In genomic region chr5:106415541-106415940, GRCh38 we compare ENCODE assay signal across 19 cellular contexts.
DNase-seq lines count a peak whose midpoint lies in the region; ATAC-seq and TF ChIP-seq lines count a peak whose summit lies in the region.
"Had no signal": no experiment of that assay in that cellular context is flagged by ENCODE, and none has a peak within 500 bp of the region (broad histone marks: within the 10 kb centered on the region; RNA-seq: fewer than 3 reads in every experiment).

No MANE protein-coding gene starts in this region.

- H3K27ac ChIP-seq in PC-9, result no peak overlapping the region
- H3K27ac ChIP-seq: gastroesophageal sphincter, prostate gland had no signal

- H3K36me3 ChIP-seq in BJ (ENCODE audit: control insufficient read depth, insufficient read depth, low read length) (no peaks in the 10 kb centered on the region), PC-9 (ENCODE audit: low read depth) (no peaks in the 10 kb centered on the region)
- H3K36me3 ChIP-seq: BE2C, gastroesophageal sphincter, prostate gland had no signal

- H4K20me1 ChIP-seq in PC-9 (ENCODE audit: insufficient read depth), result no peaks in the 10 kb centered on the region

- no peak for ATAC-seq in GM18873 (IDR thresholded peaks at IDR 0.05; ENCODE audit: low FRiP score, unreplicated experiment)
- ATAC-seq: gastroesophageal sphincter, GM12878, GM23338, WTC11 had no signal

- H3K9me2 ChIP-seq in PC-9 (ENCODE audit: insufficient read depth), result no peaks in the 10 kb centered on the region; the same call in 1 of the 2 replicates

- no peak for TF ChIP-seq CTCF in BJ (IDR thresholded peaks at IDR 0.05; ENCODE audit: insufficient read depth, low read depth, low read length)
- TF ChIP-seq CTCF in PC-9 (conservative IDR thresholded peaks at IDR 0.05), result no peak
- no peak for TF ChIP-seq CTCF in choroid plexus epithelial cell (conservative IDR thresholded peaks at IDR 0.05; ENCODE audit: low read depth, low read length)

- peaks cover 12% of the 10 kb centered on the region for H3K4me1 ChIP-seq in PC-9 (replicated peaks; ENCODE audit: insufficient read depth)
- H3K4me1 ChIP-seq: BE2C, gastroesophageal sphincter, prostate gland had no signal

- H3K4me3 ChIP-seq in BJ (ENCODE audit: low read depth, low read length), result no peak overlapping the region
- no peak overlapping the region for H3K4me3 ChIP-seq in PC-9
- H3K4me3 ChIP-seq in choroid plexus epithelial cell (ENCODE audit: low read depth, low read length), result no peak overlapping the region
- H3K4me3 ChIP-seq: gastroesophageal sphincter, GM12878, GM23338, prostate gland had no signal

- no peaks in the 10 kb centered on the region; the same call in 1 of the 2 replicates for H3F3A ChIP-seq in PC-9 (ENCODE audit: insufficient read depth, low read depth)

- POLR2A ChIA-PET in BJ (lab: Charles Lee) (no interaction called here), PC-9 (lab: Charles Lee; ENCODE audit: unreplicated experiment) (interaction anchor here (0.5 kb wide), 1 partner anchor 24 kb away, joined by 4 read pairs; no protein-coding TSS in a partner anchor)

- intact Hi-C loops in PC-9 (cut with micrococcal nuclease; ENCODE audit: unreplicated experiment), result loop anchor here (1.0 to 10.0 kb wide), 2 partner anchors 18 to 1159 kb away; no protein-coding TSS in a partner anchor

- peak overlapping the region; percentile 32 for H3K4me2 ChIP-seq in PC-9
- H3K4me2 ChIP-seq: GM23338 had no signal

- BruUV-seq in PC-9 (replicated peaks; lab: Mats Ljungman, UMichigan), result no TSS peak

- H3K79me2 ChIP-seq in PC-9 (ENCODE audit: low read depth), result no peaks in the 10 kb centered on the region

- no peaks in the 10 kb centered on the region for H3K27me3 ChIP-seq in BJ (ENCODE audit: control insufficient read depth, insufficient read depth, low read length)
- no peaks in the 10 kb centered on the region for H3K27me3 ChIP-seq in PC-9 (ENCODE audit: insufficient read depth, low read depth)
- H3K27me3 ChIP-seq: BE2C, gastroesophageal sphincter had no signal

- H3K9me3 ChIP-seq in PC-9 (ENCODE audit: insufficient read depth, low read depth), result no peaks in the 10 kb centered on the region
- H3K9me3 ChIP-seq: BE2C, gastroesophageal sphincter, prostate gland had no signal

- no peak overlapping the region for H2AFZ ChIP-seq in PC-9
- H2AFZ ChIP-seq: GM23338 had no signal

- DNase-seq in BJ (ENCODE audit: low read depth) (peak; percentile 73), PC-9 (peak; percentile 66 to 79), choroid plexus epithelial cell (ENCODE audit: low read depth) (peak; percentile 97), myocyte (ENCODE audit: low read depth) (peak; percentile 82), NCI-H345 treated with DMSO at 0.1 percent for 48 hours (lab: John Stamatoyannopoulos, UW; ENCODE audit: unreplicated experiment) (no peak), NCI-H2196 (lab: John Stamatoyannopoulos, UW; ENCODE audit: unreplicated experiment) (no peak)
- DNase-seq in activated CD4-positive, alpha-beta T cell treated with anti-CD3 and anti-CD28 coated beads for 1 hour, result no peak
- DNase-seq: activated CD8-positive, alpha-beta memory T cell treated with anti-CD3 and anti-CD28 coated beads, Interleukin-2, amount 50 U/mL, for 48 hours; BE2C; NCI-H2081; NK-92 treated with Interleukin-12 subunit alpha and Interleukin-12 subunit beta, amount 100 ng/mL, for 24 hours; stimulated activated CD4-positive, alpha-beta T cell treated with anti-CD3 and anti-CD28 coated beads, Interleukin-1b, Interleukin-23, amount 100 ng/mL, for 48 hours; stimulated activated CD8-positive, alpha-beta memory T cell treated with anti-CD3 and anti-CD28 coated beads, Interleukin-4, amount 100 ng/mL, for 48 hours had no signal

- CTCF ChIA-PET in BJ (lab: Yijun Ruan, JAX) (no interaction called here), PC-9 (lab: Charles Lee) (no interaction called here)

Comparison
In these comparisons a context has a peak if more than half of its experiments do, and no peak if none do; other contexts are left out.
1. DNase-seq: peak in BJ (single experiment), PC-9 (2 of 2), choroid plexus epithelial cell (single experiment) and myocyte (single experiment); none in NCI-H345 treated with DMSO at 0.1 percent for 48 hours (single experiment), activated CD4-positive, alpha-beta T cell treated with anti-CD3 and anti-CD28 coated beads for 1 hour (single experiment) and NCI-H2196 (single experiment).